ENCODE assay signal across 8 cellular contexts in genomic region chr6:106087548-106088325, GRCh38. TPM values are rescaled to one million over a fixed set of nuclear protein-coding genes. Genes with fewer than 3 reads are reported as not detected.
A peak's percentile ranks its signal among the peaks of the same experiment; 100 is the strongest.
DNase-seq lines count a peak whose midpoint lies in the region; ATAC-seq, FAIRE-seq and TF ChIP-seq lines count a peak whose summit lies in the region.

No MANE protein-coding gene starts in this region.

- H3K9me3 ChIP-seq in Karpas-422 (ENCODE audit: low read length), result no peaks in the 10 kb centered on the region

- H3K9ac ChIP-seq in Karpas-422 (ENCODE audit: low read length), result peak overlapping the region; percentile 47

- no peak for ATAC-seq in GM18858 (IDR thresholded peaks at IDR 0.05; ENCODE audit: unreplicated experiment)
- no peak for ATAC-seq in HG03457 (IDR thresholded peaks at IDR 0.05; ENCODE audit: unreplicated experiment)
- no peak for ATAC-seq in HG02571 (IDR thresholded peaks at IDR 0.05; ENCODE audit: unreplicated experiment)

- TF ChIP-seq POLR2A in H54 (IDR thresholded peaks at IDR 0.05; ENCODE audit: low read depth, low read length), result no peak

- H3K9me2 ChIP-seq in Karpas-422 (replicated peaks; ENCODE audit: insufficient read depth, low read length), result no peaks in the 10 kb centered on the region

- H3K27me3 ChIP-seq in BJ (ENCODE audit: control insufficient read depth, insufficient read depth, low read length), result no peaks in the 10 kb centered on the region
- peaks cover 2% of the 10 kb centered on the region; the same call in 1 of the 2 replicates for H3K27me3 ChIP-seq in Karpas-422 (ENCODE audit: low read length)

- DNase-seq in BJ (ENCODE audit: low read depth), result no peak
- DNase-seq in Karpas-422, result no peak
- no peak for DNase-seq in coronary artery (ENCODE audit: low spot score)
- peak; percentile 34 for DNase-seq in midbrain (lab: John Stamatoyannopoulos, UW)
- DNase-seq in H54 (ENCODE audit: insufficient read length, low spot score), result no peak

- CTCF ChIA-PET in BJ (lab: Yijun Ruan, JAX), result interaction anchor here (0.6 to 2.5 kb wide), 10 partner anchors 10 to 603 kb away, joined by 3 to 13 read pairs (median 3); no protein-coding TSS in a partner anchor

- H3K79me2 ChIP-seq in Karpas-422 (ENCODE audit: low read length), result no peaks in the 10 kb centered on the region

- H4K20me1 ChIP-seq in Karpas-422 (ENCODE audit: insufficient read depth, low read depth, low read length), result no peaks in the 10 kb centered on the region

- H3K4me3 ChIP-seq in BJ (ENCODE audit: low read depth, low read length) (peak overlapping the region; percentile 73), Karpas-422 (ENCODE audit: low read length) (peak overlapping the region; percentile 69; the same call in 1 of the 2 replicates), coronary artery (peak overlapping the region; percentile 71)

- H3K27ac ChIP-seq in Karpas-422 (ENCODE audit: low read length) (no peak overlapping the region), coronary artery (peak overlapping the region in 1 of 2 donors; percentile 26)

- no peak for TF ChIP-seq CTCF in BJ (IDR thresholded peaks at IDR 0.05; ENCODE audit: insufficient read depth, low read depth, low read length)
- TF ChIP-seq CTCF in coronary artery (IDR thresholded peaks at IDR 0.05), result no peak

- H3K36me3 ChIP-seq in BJ (ENCODE audit: control insufficient read depth, insufficient read depth, low read length) (peaks cover 2% of the 10 kb centered on the region; the same call in 1 of the 2 replicates), Karpas-422 (ENCODE audit: insufficient read depth, low read length) (no peaks in the 10 kb centered on the region)

- POLR2A ChIA-PET in BJ (lab: Charles Lee), result no interaction called here

- FAIRE-seq in H54 (lab: Jason Lieb, UNC), result no peak

- peak overlapping the region; percentile 92 for H3K4me2 ChIP-seq in Karpas-422 (ENCODE audit: low read depth, low read length, poor library complexity, severe bottlenecking)

- peaks cover 62% of the 10 kb centered on the region for H3K4me1 ChIP-seq in Karpas-422 (ENCODE audit: low read length)

- no peak overlapping the region for H2AFZ ChIP-seq in Karpas-422 (ENCODE audit: low read length)

RNA-seq across cellular contexts. Expression of gene PRDM1, which starts 1.6 kb away (rescaled TPM):
- 4.6 and 5.2 TPM in 2 replicates for polyA plus RNA-seq in BJ (2011; rRNA removed)
- 10.7 and 12.6 TPM in 2 replicates for polyA minus RNA-seq in BJ (2011; rRNA and poly(A)+ RNA removed)
- total RNA-seq in Karpas-422 (2014; rRNA removed; shearing (Covaris generic); ENCODE audit: low replicate concordance), result 0.11 and 0.54 TPM in 2 replicates
